8 cellular contexts compared by ENCODE assay signal in the genomic region with DNA sequence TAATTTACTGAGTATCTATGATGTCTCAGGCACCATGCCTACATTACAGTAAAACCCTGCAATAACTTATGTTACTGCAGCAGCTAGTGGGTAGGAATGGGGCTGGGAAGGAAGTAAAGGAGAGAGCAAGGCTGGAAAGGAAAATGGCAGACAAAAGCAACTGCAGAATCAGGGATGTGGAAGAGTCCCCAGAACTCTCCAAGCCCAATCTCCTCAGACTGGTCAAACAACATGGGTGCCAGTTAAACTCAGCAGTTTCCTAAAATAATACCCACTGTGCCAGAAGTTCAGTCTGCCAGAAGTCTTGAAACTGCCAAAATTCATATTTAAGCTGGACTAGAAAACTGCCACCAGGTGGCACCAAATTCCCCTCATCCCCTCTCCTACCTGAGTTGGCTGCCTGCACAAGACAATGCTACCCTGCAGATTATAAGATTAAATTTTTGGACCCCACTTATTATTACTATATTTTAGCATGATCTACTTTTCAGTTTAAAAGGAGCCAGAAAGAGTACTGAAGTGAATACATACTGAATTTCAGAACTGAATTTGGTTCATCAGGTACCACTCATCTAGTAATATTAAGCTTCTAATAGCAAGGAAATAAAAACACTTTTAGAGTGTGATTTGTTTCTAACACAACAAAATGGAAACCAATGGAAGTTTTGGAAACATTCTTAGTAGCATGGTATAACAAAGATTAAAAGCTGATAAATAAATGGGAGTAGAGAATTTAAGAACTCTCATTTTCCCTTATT.
DNase-seq lines count a peak whose midpoint lies in the region; ATAC-seq and TF ChIP-seq lines count a peak whose summit lies in the region.

No MANE protein-coding gene starts in this region.

- ATAC-seq in GM18511 (IDR thresholded peaks at IDR 0.05; ENCODE audit: unreplicated experiment) = peak; percentile 75

- H3K27me3 ChIP-seq in prostate gland (replicated peaks; ENCODE audit: insufficient read depth) (no peaks in the 10 kb centered on the region), uterus (no peaks in the 10 kb centered on the region)

- H3K36me3 Mint-ChIP-seq in glutamatergic neuron (ENCODE audit: unreplicated experiment) = no peaks in the 10 kb centered on the region

- H3K27ac ChIP-seq in prostate gland = no peak overlapping the region
- peak overlapping the region; percentile 1 to 89 for H3K27ac ChIP-seq in uterus

- POLR2A ChIA-PET in AG04449 (lab: Yijun Ruan, JAX) = no interaction called here

- peak; percentile 60 for TF ChIP-seq CTCF in AG04449 (IDR thresholded peaks at IDR 0.05; ENCODE audit: insufficient read depth, low read length, missing control alignments)
- TF ChIP-seq CTCF in glutamatergic neuron (IDR thresholded peaks at IDR 0.05; ENCODE audit: partially characterized antibody, unreplicated experiment) = peak; percentile 81
- TF ChIP-seq CTCF in prostate gland (IDR thresholded peaks at IDR 0.05) = peak; percentile 69 to 86 (median 73)
- peak; percentile 58 to 65 (median 61) for TF ChIP-seq CTCF in uterus (IDR thresholded peaks at IDR 0.05)

- H3K4me1 Mint-ChIP-seq in glutamatergic neuron (ENCODE audit: low read depth, unreplicated experiment) = no peaks in the 10 kb centered on the region

- CTCF ChIA-PET in AG04449 (lab: Yijun Ruan, JAX) = interaction anchor here (0.7 to 8.4 kb wide), 35 partner anchors 8 to 810 kb away, joined by 3 to 83 read pairs (median 4); no protein-coding TSS in a partner anchor

- no peak for DNase-seq in AG04449 (ENCODE audit: low read depth, low spot score)
- DNase-seq in HuH-7.5 (ENCODE audit: low spot score) = peak; percentile 25
- peak; percentile 71 for DNase-seq in SK-MEL-5 (ENCODE audit: low read depth, low spot score)
- DNase-seq in activated naive CD4-positive, alpha-beta T cell (lab: John Stamatoyannopoulos, UW) = peak in 3 of 4 experiments; percentile 45 to 64 (median 63)
- DNase-seq in glutamatergic neuron = peak; percentile 66
- peak; percentile 73 for DNase-seq in prostate gland (ENCODE audit: low spot score)
- peak; percentile 35 to 47 for DNase-seq in uterus

- intact Hi-C loops in prostate gland (cut with DNase I) = loop anchor here (5.0 to 10.0 kb wide), 3 partner anchors 121 to 814 kb away; a partner anchor contains a TSS
- intact Hi-C loops in uterus (cut with DNase I; ENCODE audit: low total_unique reads) = no loop called here

- H3K4me1 ChIP-seq in prostate gland (replicated peaks) = peaks cover under 1% of the 10 kb centered on the region
- H3K4me1 ChIP-seq in uterus = peaks cover 0 to 7% of the 10 kb centered on the region in 2 donors

- H3K9me3 ChIP-seq in prostate gland (no peaks in the 10 kb centered on the region), uterus (no peaks in the 10 kb centered on the region)

- TF ChIP-seq POLR2A in prostate gland (IDR thresholded peaks at IDR 0.05) = no peak
- no peak for TF ChIP-seq POLR2A in uterus (IDR thresholded peaks at IDR 0.05)

- in situ Hi-C loops in SK-MEL-5 (cut with HindIII; ENCODE audit: low pct_unique_long_range_greater_than_20kb, low sequenced_read_pairs) = no loop called here

- H3K36me3 ChIP-seq in prostate gland (peaks cover 0 to 11% of the 10 kb centered on the region in 2 donors), uterus (no peaks in the 10 kb centered on the region)

- no peak overlapping the region for H3K4me3 ChIP-seq in AG04449 (ENCODE audit: low read depth, low read length)
- no peak overlapping the region for H3K4me3 ChIP-seq in prostate gland
- H3K4me3 ChIP-seq in uterus = no peak overlapping the region

- peaks cover 2% of the 10 kb centered on the region for H3K9me3 Mint-ChIP-seq in glutamatergic neuron (ENCODE audit: unreplicated experiment)

- H3K27me3 Mint-ChIP-seq in glutamatergic neuron (ENCODE audit: unreplicated experiment) = no peaks in the 10 kb centered on the region

- H3K27ac Mint-ChIP-seq in glutamatergic neuron (ENCODE audit: unreplicated experiment) = no peak overlapping the region

- no peak overlapping the region for H3K4me3 Mint-ChIP-seq in glutamatergic neuron (ENCODE audit: unreplicated experiment)

Comparison
In these comparisons a context has a peak if more than half of its experiments do, and no peak if none do; other contexts are left out.
1. H3K27ac ChIP-seq: peak in uterus (2 of 2); none in prostate gland (0 of 2).
2. Peak in every context shown above with its lines, with median percentiles within 50 percentile points of each other: CTCF ChIP-seq.